26 cellular contexts compared by ENCODE assay signal in the genomic region with DNA sequence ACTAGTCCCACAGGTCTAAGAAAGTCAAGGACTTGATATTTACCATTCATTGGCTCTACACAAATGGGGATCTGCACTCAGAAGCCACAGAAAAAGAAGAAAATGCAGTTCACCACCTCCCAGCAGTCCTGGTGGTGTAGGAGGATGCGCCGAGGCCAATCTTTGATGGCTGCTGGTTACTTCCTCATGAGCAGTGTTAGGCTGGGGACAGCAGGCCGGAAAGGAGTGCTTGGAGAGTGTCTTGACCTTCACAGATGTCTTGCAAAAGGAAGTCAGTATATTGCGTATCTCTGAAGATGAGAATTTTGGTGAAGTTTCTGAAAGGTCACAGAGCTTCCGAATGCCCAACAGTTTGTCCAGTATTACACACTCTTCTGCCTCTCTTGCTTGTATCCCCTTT.
A peak's percentile ranks its signal among the peaks of the same experiment; 100 is the strongest.
DNase-seq lines count a peak whose midpoint lies in the region; ATAC-seq and TF ChIP-seq lines count a peak whose summit lies in the region.
"Had no signal": no experiment of that assay in that cellular context is flagged by ENCODE, and none has a peak within 500 bp of the region (broad histone marks: within the 10 kb centered on the region; RNA-seq: fewer than 3 reads in every experiment).

No MANE protein-coding gene starts in this region.

- ATAC-seq in GM23338 (no peak), left lobe of liver (peak; percentile 34), GM19351 (IDR thresholded peaks at IDR 0.05; ENCODE audit: unreplicated experiment) (no peak), GM21825 (IDR thresholded peaks at IDR 0.05; ENCODE audit: unreplicated experiment) (no peak)
- no peak for ATAC-seq in activated CD4-positive, alpha-beta T cell treated with anti-CD3 and anti-CD28 coated beads for 36 hours
- ATAC-seq: right cardiac atrium, SK-N-SH treated with all-trans-retinoic acid at 6 μM for 48 hours had no signal

- H3K36me3 ChIP-seq in GM23338 (ENCODE audit: insufficient read depth), result no peaks in the 10 kb centered on the region
- H3K36me3 ChIP-seq in OCI-LY1 (ENCODE audit: insufficient read depth, low read length), result no peaks in the 10 kb centered on the region
- H3K36me3 ChIP-seq: WERI-Rb-1 had no signal

- no peaks in the 10 kb centered on the region for H3K4me1 Mint-ChIP-seq in GM23338
- H3K4me1 Mint-ChIP-seq in activated CD4-positive, alpha-beta T cell treated with anti-CD3 and anti-CD28 coated beads for 36 hours, result no peaks in the 10 kb centered on the region

- TF ChIP-seq CTCF in GM23338 (conservative IDR thresholded peaks at IDR 0.05; ENCODE audit: low read depth in 2 of 2), result no peak
- no peak for TF ChIP-seq CTCF in OCI-LY1 (IDR thresholded peaks at IDR 0.05; ENCODE audit: low read length)

- POLR2A ChIA-PET in activated CD4-positive, alpha-beta T cell treated with anti-CD3 and anti-CD28 coated beads for 36 hours (lab: Charles Lee), result no interaction called here

- H3K27ac Mint-ChIP-seq in GM23338, result no peak overlapping the region
- H3K27ac Mint-ChIP-seq in activated CD4-positive, alpha-beta T cell treated with anti-CD3 and anti-CD28 coated beads for 36 hours, result no peak overlapping the region
- H3K27ac Mint-ChIP-seq: HFFc6; T-helper 2 cell treated with Interferon-gamma antibody and Interleukin-4, amounts not matched to agents 5 μg/mL and 100 μg/mL, for 36 hours had no signal

- H3K27me3 ChIP-seq in GM23338 (ENCODE audit: insufficient read depth) (no peaks in the 10 kb centered on the region), OCI-LY1 (ENCODE audit: insufficient read depth, low read length) (no peaks in the 10 kb centered on the region)

- peaks cover 5% of the 10 kb centered on the region for H3K9me3 ChIP-seq in OCI-LY1 (ENCODE audit: low read length)

- H3K27ac ChIP-seq in GM23338 (ENCODE audit: low read depth) (no peak overlapping the region), OCI-LY1 (ENCODE audit: low read depth, low read length, poor library complexity, severe bottlenecking) (no peak overlapping the region)
- H3K27ac ChIP-seq: epithelial cell of prostate, WERI-Rb-1 had no signal

- H3K79me2 ChIP-seq in GM23338 (replicated peaks; ENCODE audit: insufficient read depth), result no peaks in the 10 kb centered on the region
- no peaks in the 10 kb centered on the region for H3K79me2 ChIP-seq in OCI-LY1 (ENCODE audit: insufficient read depth, low read length)

- DNase-seq in AML-193 (lab: John Stamatoyannopoulos, UW) (peak; percentile 70 to 73), GM23338 (ENCODE audit: low spot score) (no peak), left lobe of liver (ENCODE audit: low spot score) (no peak)
- no peak for DNase-seq in activated CD4-positive, alpha-beta T cell treated with anti-CD3 and anti-CD28 coated beads, Interleukin-2, amount 50 U/mL, for 4 hours
- no peak for DNase-seq in activated CD4-positive, alpha-beta T cell treated with anti-CD3 and anti-CD28 coated beads for 36 hours
- DNase-seq: activated CD4-positive, alpha-beta T cell treated with anti-CD3 and anti-CD28 coated beads, Interleukin-2, amount 50 U/mL, for 1 hour; activated naive CD4-positive, alpha-beta T cell treated with anti-CD3 and anti-CD28 coated beads, Interleukin-2, amount 50 U/mL, for 16 hours; effector CD8-positive, alpha-beta T cell; HFFc6; IMR-90; islet precursor cell; mammary epithelial cell; NCI-H1105 treated with DMSO at 0.1 percent for 48 hours; NCI-H1930; NCI-H526 treated with DMSO at 0.1 percent for 48 hours; RPMI8226; stimulated activated CD4-positive, alpha-beta T cell treated with anti-CD3 and anti-CD28 coated beads, Interleukin-2, amount 100 ng/mL, for 48 hours; trophoblast cell; WERI-Rb-1 had no signal

- H3K9ac ChIP-seq in OCI-LY1 (ENCODE audit: low read length), result no peak overlapping the region

- H3K4me3 Mint-ChIP-seq in GM23338, result no peak overlapping the region
- H3K4me3 Mint-ChIP-seq in activated CD4-positive, alpha-beta T cell treated with anti-CD3 and anti-CD28 coated beads for 36 hours, result no peak overlapping the region
- H3K4me3 Mint-ChIP-seq: HFFc6; T-helper 2 cell treated with Interferon-gamma antibody and Interleukin-4, amounts not matched to agents 5 μg/mL and 100 μg/mL, for 36 hours had no signal

- no peaks in the 10 kb centered on the region for H3F3A ChIP-seq in GM23338 (replicated peaks; ENCODE audit: low read depth)
- H3F3A ChIP-seq in OCI-LY1 (ENCODE audit: insufficient read depth, low read length), result no peaks in the 10 kb centered on the region

- CTCF ChIA-PET in activated CD4-positive, alpha-beta T cell treated with anti-CD3 and anti-CD28 coated beads for 36 hours (lab: Charles Lee), result interaction anchor here (1.3 kb wide), 1 partner anchor 42 kb away, joined by 3 read pairs; no protein-coding TSS in a partner anchor

- H3K4me3 ChIP-seq in GM23338 (no peak overlapping the region), OCI-LY1 (ENCODE audit: low read depth, low read length, poor library complexity, severe bottlenecking) (no peak overlapping the region)

- H4K20me1 ChIP-seq in GM23338 (replicated peaks; ENCODE audit: insufficient read depth) (no peaks in the 10 kb centered on the region), OCI-LY1 (ENCODE audit: insufficient read depth, low read length) (no peaks in the 10 kb centered on the region)

- H3K27me3 Mint-ChIP-seq in GM23338 (ENCODE audit: insufficient read depth, low read depth, poor library complexity), result peaks cover 2% of the 10 kb centered on the region
- no peaks in the 10 kb centered on the region for H3K27me3 Mint-ChIP-seq in activated CD4-positive, alpha-beta T cell treated with anti-CD3 and anti-CD28 coated beads for 36 hours

- peaks cover 25% of the 10 kb centered on the region for H3K9me3 Mint-ChIP-seq in GM23338
- peaks cover 20% of the 10 kb centered on the region for H3K9me3 Mint-ChIP-seq in activated CD4-positive, alpha-beta T cell treated with anti-CD3 and anti-CD28 coated beads for 36 hours (ENCODE audit: low read depth)

- H3K36me3 Mint-ChIP-seq in GM23338 (ENCODE audit: low read depth), result 0 out of 3 replicates have a peak, but pooled peaks cover 4% of the 10 kb centered on the region
- H3K36me3 Mint-ChIP-seq in activated CD4-positive, alpha-beta T cell treated with anti-CD3 and anti-CD28 coated beads for 36 hours (ENCODE audit: low read depth), result peaks cover 7% of the 10 kb centered on the region

- H3K4me1 ChIP-seq in GM23338 (ENCODE audit: insufficient read depth) (no peaks in the 10 kb centered on the region), OCI-LY1 (ENCODE audit: insufficient read depth, low read length, severe bottlenecking) (no peaks in the 10 kb centered on the region)

- H3K4me2 ChIP-seq in GM23338 (no peak overlapping the region), OCI-LY1 (ENCODE audit: low read length) (no peak overlapping the region)

- intact Hi-C loops in activated CD4-positive, alpha-beta T cell treated with anti-CD3 and anti-CD28 coated beads for 36 hours (cut with DNase I, micrococcal nuclease), result no loop called here

- H3K9me2 ChIP-seq in GM23338 (ENCODE audit: insufficient read depth) (no peaks in the 10 kb centered on the region), OCI-LY1 (ENCODE audit: low read depth, low read length) (no peaks in the 10 kb centered on the region)

- 0 out of 2 replicates have a peak overlapping the region, but pooled peaks have one; percentile 38 for H2AFZ ChIP-seq in GM23338
- peak overlapping the region; percentile 59 for H2AFZ ChIP-seq in OCI-LY1 (ENCODE audit: low read length)

TF ChIP-seq in GM23338, 12 proteins besides CTCF, POLR2A, EP300 and RAD21:
- TF ChIP-seq STAT1 (IDR thresholded peaks at IDR 0.05; ENCODE audit: unreplicated experiment) (no peak), EZH2phosphoT487 (IDR thresholded peaks at IDR 0.05; ENCODE audit: unreplicated experiment) (no peak), POLR2AphosphoS5 (IDR thresholded peaks at IDR 0.05; ENCODE audit: low read depth) (no peak), JUNB (IDR thresholded peaks at IDR 0.05; ENCODE audit: unreplicated experiment) (no peak), CREB1 (CRISPR knock-in tag; IDR thresholded peaks at IDR 0.05; ENCODE audit: low read depth) (no peak), ZNF114 (CRISPR knock-in tag; IDR thresholded peaks at IDR 0.05) (no peak), NANOG (IDR thresholded peaks at IDR 0.05; ENCODE audit: borderline replicate concordance) (no peak)
- TF ChIP-seq, protein P1, sequence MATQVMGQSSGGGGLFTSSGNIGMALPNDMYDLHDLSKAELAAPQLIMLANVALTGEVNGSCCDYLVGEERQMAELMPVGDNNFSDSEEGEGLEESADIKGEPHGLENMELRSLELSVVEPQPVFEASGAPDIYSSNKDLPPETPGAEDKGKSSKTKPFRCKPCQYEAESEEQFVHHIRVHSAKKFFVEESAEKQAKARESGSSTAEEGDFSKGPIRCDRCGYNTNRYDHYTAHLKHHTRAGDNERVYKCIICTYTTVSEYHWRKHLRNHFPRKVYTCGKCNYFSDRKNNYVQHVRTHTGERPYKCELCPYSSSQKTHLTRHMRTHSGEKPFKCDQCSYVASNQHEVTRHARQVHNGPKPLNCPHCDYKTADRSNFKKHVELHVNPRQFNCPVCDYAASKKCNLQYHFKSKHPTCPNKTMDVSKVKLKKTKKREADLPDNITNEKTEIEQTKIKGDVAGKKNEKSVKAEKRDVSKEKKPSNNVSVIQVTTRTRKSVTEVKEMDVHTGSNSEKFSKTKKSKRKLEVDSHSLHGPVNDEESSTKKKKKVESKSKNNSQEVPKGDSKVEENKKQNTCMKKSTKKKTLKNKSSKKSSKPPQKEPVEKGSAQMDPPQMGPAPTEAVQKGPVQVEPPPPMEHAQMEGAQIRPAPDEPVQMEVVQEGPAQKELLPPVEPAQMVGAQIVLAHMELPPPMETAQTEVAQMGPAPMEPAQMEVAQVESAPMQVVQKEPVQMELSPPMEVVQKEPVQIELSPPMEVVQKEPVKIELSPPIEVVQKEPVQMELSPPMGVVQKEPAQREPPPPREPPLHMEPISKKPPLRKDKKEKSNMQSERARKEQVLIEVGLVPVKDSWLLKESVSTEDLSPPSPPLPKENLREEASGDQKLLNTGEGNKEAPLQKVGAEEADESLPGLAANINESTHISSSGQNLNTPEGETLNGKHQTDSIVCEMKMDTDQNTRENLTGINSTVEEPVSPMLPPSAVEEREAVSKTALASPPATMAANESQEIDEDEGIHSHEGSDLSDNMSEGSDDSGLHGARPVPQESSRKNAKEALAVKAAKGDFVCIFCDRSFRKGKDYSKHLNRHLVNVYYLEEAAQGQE (IDR thresholded peaks at IDR 0.05; ENCODE audit: unreplicated experiment), result no peak
- TF ChIP-seq, protein P2, sequence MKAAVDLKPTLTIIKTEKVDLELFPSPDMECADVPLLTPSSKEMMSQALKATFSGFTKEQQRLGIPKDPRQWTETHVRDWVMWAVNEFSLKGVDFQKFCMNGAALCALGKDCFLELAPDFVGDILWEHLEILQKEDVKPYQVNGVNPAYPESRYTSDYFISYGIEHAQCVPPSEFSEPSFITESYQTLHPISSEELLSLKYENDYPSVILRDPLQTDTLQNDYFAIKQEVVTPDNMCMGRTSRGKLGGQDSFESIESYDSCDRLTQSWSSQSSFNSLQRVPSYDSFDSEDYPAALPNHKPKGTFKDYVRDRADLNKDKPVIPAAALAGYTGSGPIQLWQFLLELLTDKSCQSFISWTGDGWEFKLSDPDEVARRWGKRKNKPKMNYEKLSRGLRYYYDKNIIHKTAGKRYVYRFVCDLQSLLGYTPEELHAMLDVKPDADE (IDR thresholded peaks at IDR 0.05), result no peak
TF ChIP-seq in GM23338: peak in this region for 0.

Comparison
In these comparisons a context has a peak if more than half of its experiments do, and no peak if none do; other contexts are left out.
1. DNase-seq: peak in AML-193 (2 of 2); none in GM23338 (single experiment), left lobe of liver (single experiment), activated CD4-positive, alpha-beta T cell treated with anti-CD3 and anti-CD28 coated beads, Interleukin-2, amount 50 U/mL, for 4 hours (0 of 2) and activated CD4-positive, alpha-beta T cell treated with anti-CD3 and anti-CD28 coated beads for 36 hours (single experiment).